In the genomic region with DNA sequence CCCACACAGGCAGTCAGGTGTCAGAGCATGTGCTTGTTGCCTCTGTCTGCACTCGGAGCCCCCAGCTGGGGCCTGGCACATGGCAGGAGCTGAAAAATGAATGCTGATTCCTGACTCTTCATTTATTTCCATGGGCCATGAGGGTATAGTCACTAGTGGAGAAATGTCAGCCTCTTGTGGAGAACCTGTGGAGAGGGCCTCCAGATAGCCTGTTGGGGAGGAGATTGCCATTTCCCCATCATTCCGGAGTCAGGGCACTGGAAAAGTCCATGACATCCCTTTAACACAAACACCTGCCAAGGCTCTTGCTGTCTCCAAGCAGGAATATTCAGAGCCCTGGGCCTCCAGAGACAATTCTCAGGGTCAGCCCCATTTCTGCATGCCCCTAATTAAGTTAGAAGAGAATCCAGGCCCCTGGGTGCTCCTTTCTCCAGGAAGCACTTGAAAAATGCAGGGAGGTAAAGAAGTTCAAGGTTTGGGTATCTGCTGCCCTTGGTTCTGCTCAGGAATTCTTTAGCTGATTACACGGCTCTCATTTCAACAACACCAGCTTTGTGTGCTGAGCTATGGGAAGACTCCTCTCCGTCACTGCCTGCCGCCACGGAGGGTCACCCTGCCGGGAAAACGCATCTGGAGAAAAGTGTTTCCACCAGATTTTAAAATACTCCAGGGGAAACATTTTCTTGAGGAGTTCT, we compare ENCODE assay signal across 23 cellular contexts.
DNase-seq lines count a peak whose midpoint lies in the region; ATAC-seq and TF ChIP-seq lines count a peak whose summit lies in the region.
"Had no signal": no experiment of that assay in that cellular context is flagged by ENCODE, and none has a peak within 500 bp of the region (broad histone marks: within the 10 kb centered on the region; RNA-seq: fewer than 3 reads in every experiment).

No MANE protein-coding gene starts in this region.

- no peak for ATAC-seq in naive thymus-derived CD8-positive, alpha-beta T cell
- ATAC-seq in HG03196 (IDR thresholded peaks at IDR 0.05; ENCODE audit: unreplicated experiment): no peak
- ATAC-seq: Right ventricle myocardium inferior had no signal

- DNase-seq in WERI-Rb-1 (no peak), islet precursor cell (peak; percentile 61), neural progenitor cell (ENCODE audit: low spot score) (no peak), type B pancreatic cell (ENCODE audit: extremely low spot score, unreplicated experiment) (no peak)
- DNase-seq in activated naive CD4-positive, alpha-beta T cell (lab: John Stamatoyannopoulos, UW): no peak
- DNase-seq in naive thymus-derived CD8-positive, alpha-beta T cell: no peak
- DNase-seq: CD8-positive, alpha-beta memory T cell; DMS 273 treated with DMSO at 0.1 percent for 48 hours; DMS79 treated with DMSO at 0.1 percent for 48 hours; GF-D8; Karpas-422; NCI-H1092; NCI-H1436 treated with DMSO at 0.1 percent for 48 hours; NCI-H1930; NCI-H446 treated with DMSO at 0.1 percent for 48 hours; NCI-H526; NCI-H82; NK-92 treated with Interleukin-12 subunit alpha and Interleukin-12 subunit beta, amount 100 ng/mL, for 24 hours; PC-9 had no signal

- peaks cover 4% of the 10 kb centered on the region for H3F3A ChIP-seq in neural progenitor cell (ENCODE audit: low read depth)

- H3K9ac ChIP-seq in neural progenitor cell: no peak overlapping the region

- no peaks in the 10 kb centered on the region for H3K27me3 ChIP-seq in WERI-Rb-1 (ENCODE audit: insufficient read depth, low read depth, severe bottlenecking)
- peaks cover 8% of the 10 kb centered on the region for H3K27me3 ChIP-seq in neural progenitor cell
- H3K27me3 ChIP-seq: SJSA1 had no signal

- H3K4me1 Mint-ChIP-seq in neural progenitor cell (peaks cover 56% of the 10 kb centered on the region), type B pancreatic cell (ENCODE audit: unreplicated experiment) (peaks cover 50% of the 10 kb centered on the region)
- H3K4me1 Mint-ChIP-seq in naive thymus-derived CD8-positive, alpha-beta T cell: peaks cover 0 to 5% (median 0%) of the 10 kb centered on the region in 4 donors
- H3K4me1 Mint-ChIP-seq: CD8-positive, alpha-beta memory T cell had no signal

- H3K4me3 ChIP-seq in WERI-Rb-1 (ENCODE audit: low read depth, low read length): no peak overlapping the region
- H3K4me3 ChIP-seq in neural progenitor cell: no peak overlapping the region
- H3K4me3 ChIP-seq: PC-9, SJSA1 had no signal

- no peak overlapping the region for H3K4me2 ChIP-seq in neural progenitor cell
- H3K4me2 ChIP-seq: PC-9 had no signal

- H3K27me3 Mint-ChIP-seq in neural progenitor cell (ENCODE audit: insufficient read depth, low read depth): peaks cover 10% of the 10 kb centered on the region
- H3K27me3 Mint-ChIP-seq in type B pancreatic cell: peaks cover 12% of the 10 kb centered on the region
- peaks cover 4 to 8% (median 5%) of the 10 kb centered on the region in 5 donors for H3K27me3 Mint-ChIP-seq in naive thymus-derived CD8-positive, alpha-beta T cell
- H3K27me3 Mint-ChIP-seq: CD8-positive, alpha-beta memory T cell had no signal

- H3K36me3 ChIP-seq in WERI-Rb-1: no peaks in the 10 kb centered on the region
- H3K36me3 ChIP-seq in neural progenitor cell: no peaks in the 10 kb centered on the region
- H3K36me3 ChIP-seq: SJSA1 had no signal

- H3K4me3 Mint-ChIP-seq in neural progenitor cell (peak overlapping the region; percentile 36), type B pancreatic cell (no peak overlapping the region)
- no peak overlapping the region for H3K4me3 Mint-ChIP-seq in naive thymus-derived CD8-positive, alpha-beta T cell
- H3K4me3 Mint-ChIP-seq: CD8-positive, alpha-beta memory T cell had no signal

- H3K9me3 Mint-ChIP-seq in neural progenitor cell (peaks cover 17% of the 10 kb centered on the region), type B pancreatic cell (peaks cover 12% of the 10 kb centered on the region)
- H3K9me3 Mint-ChIP-seq in naive thymus-derived CD8-positive, alpha-beta T cell: no peaks in the 10 kb centered on the region

- H3K4me1 ChIP-seq in neural progenitor cell: peaks cover 22% of the 10 kb centered on the region
- H3K4me1 ChIP-seq: SJSA1 had no signal

- H2AFZ ChIP-seq in neural progenitor cell (replicated peaks): no peak overlapping the region
- H2AFZ ChIP-seq: PC-9 had no signal

- H3K9me3 ChIP-seq in WERI-Rb-1 (ENCODE audit: severe bottlenecking) (peaks cover 7% of the 10 kb centered on the region), neural progenitor cell (ENCODE audit: low read depth) (no peaks in the 10 kb centered on the region)
- H3K9me3 ChIP-seq: SJSA1 had no signal

- POLR2A ChIA-PET in naive thymus-derived CD8-positive, alpha-beta T cell (lab: Charles Lee): no interaction called here

- H4K20me1 ChIP-seq in neural progenitor cell (ENCODE audit: low read depth): no peaks in the 10 kb centered on the region

- H3K27ac Mint-ChIP-seq in neural progenitor cell (peak overlapping the region; percentile 74), type B pancreatic cell (peak overlapping the region; percentile 48)
- H3K27ac Mint-ChIP-seq in naive thymus-derived CD8-positive, alpha-beta T cell: no peak overlapping the region
- H3K27ac Mint-ChIP-seq: CD8-positive, alpha-beta memory T cell had no signal

- peak; percentile 22; the same call in 1 of the 2 replicates for TF ChIP-seq CTCF in WERI-Rb-1 (IDR thresholded peaks at IDR 0.05; ENCODE audit: low read depth, low read length)
- no peak for TF ChIP-seq CTCF in neural progenitor cell (IDR thresholded peaks at IDR 0.05)
- no peak for TF ChIP-seq CTCF in type B pancreatic cell (conservative IDR thresholded peaks at IDR 0.05)

- H3K27ac ChIP-seq in WERI-Rb-1: no peak overlapping the region
- H3K27ac ChIP-seq in neural progenitor cell: no peak overlapping the region
- H3K27ac ChIP-seq: C4-2B, PC-9, SJSA1 had no signal

- H3K36me3 Mint-ChIP-seq in neural progenitor cell (peaks cover 4% of the 10 kb centered on the region), type B pancreatic cell (no peaks in the 10 kb centered on the region)
- no peaks in the 10 kb centered on the region for H3K36me3 Mint-ChIP-seq in naive thymus-derived CD8-positive, alpha-beta T cell
- H3K36me3 Mint-ChIP-seq: CD8-positive, alpha-beta memory T cell had no signal

- no peaks in the 10 kb centered on the region for H3K79me2 ChIP-seq in neural progenitor cell (ENCODE audit: low read depth)

Comparison
In these comparisons a context has a peak if more than half of its experiments do, and no peak if none do; other contexts are left out.
1. H3K27ac Mint-ChIP-seq: peak in neural progenitor cell (single experiment) and type B pancreatic cell (single experiment); none in naive thymus-derived CD8-positive, alpha-beta T cell (0 of 10).